ENCODE assay signal across 22 cellular contexts in the genomic region with DNA sequence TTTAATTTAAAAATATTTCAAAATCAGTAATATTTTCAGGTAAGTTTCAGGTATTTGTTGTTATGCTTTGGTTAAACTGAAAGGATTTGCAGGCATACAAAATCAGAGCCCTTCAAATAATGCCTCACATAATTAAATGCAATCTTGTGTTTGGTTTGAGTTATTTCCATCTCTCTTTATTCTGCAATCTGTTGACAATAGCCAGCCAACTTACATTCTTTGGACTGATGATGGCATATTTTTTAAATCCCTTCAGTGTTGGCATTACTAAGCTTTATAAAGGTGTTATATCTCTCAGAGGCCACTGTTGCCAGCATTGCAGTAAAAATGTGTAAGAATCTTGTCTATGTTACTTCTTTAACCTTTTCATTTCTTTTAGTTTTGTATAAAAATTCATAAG.
"Had no signal": no experiment of that assay in that cellular context is flagged by ENCODE, and none has a peak within 500 bp of the region (broad histone marks: within the 10 kb centered on the region; RNA-seq: fewer than 3 reads in every experiment).

No MANE protein-coding gene starts in this region.

- ATAC-seq: activated CD4-positive, CD25-positive, alpha-beta regulatory T cell treated with anti-CD3 and anti-CD28 coated beads, Interleukin-2, amount 50 U/mL, for 24 hours; activated CD8-positive, alpha-beta memory T cell treated with anti-CD3 and anti-CD28 coated beads, Interleukin-2, amount 10 ng/mL, durations not matched to agents 7 days and 5 days; activated CD8-positive, alpha-beta T cell treated with anti-CD3 and anti-CD28 coated beads for 36 hours; naive thymus-derived CD8-positive, alpha-beta T cell had no signal

- H3K36me3 ChIP-seq: breast epithelium, left ventricle myocardium inferior, thoracic aorta had no signal

- H3K27ac ChIP-seq: breast epithelium, hepatocyte, left ventricle myocardium inferior, thoracic aorta, VCaP had no signal

- H2AFZ ChIP-seq: hepatocyte had no signal

- H3K9me3 ChIP-seq: breast epithelium, left ventricle myocardium inferior, thoracic aorta had no signal

- H3K4me1 ChIP-seq: breast epithelium had no signal

- FAIRE-seq: frontal cortex had no signal

- H3K4me3 ChIP-seq: breast epithelium, hepatocyte, left ventricle myocardium inferior, thoracic aorta had no signal

- H3K4me2 ChIP-seq: hepatocyte had no signal

- H3K27me3 ChIP-seq: breast epithelium, hepatocyte had no signal

- DNase-seq: activated CD4-positive, alpha-beta T cell treated with anti-CD3 and anti-CD28 coated beads, Interleukin-2, amount 10 ng/mL, durations not matched to agents 24 days and 14 days; activated CD8-positive, alpha-beta memory T cell treated with anti-CD3 and anti-CD28 coated beads, Interleukin-2, amount 10 ng/mL, durations not matched to agents 7 days and 5 days; activated CD8-positive, alpha-beta T cell treated with anti-CD3 and anti-CD28 coated beads for 36 hours; activated gamma-delta T cell; activated naive CD4-positive, alpha-beta T cell treated with anti-CD3 and anti-CD28 coated beads, Interleukin-2, amount 50 U/mL, for 16 hours; cortex of kidney; endodermal cell; glutamatergic neuron; immature natural killer cell; kidney glomerular epithelial cell; left ventricle myocardium inferior; mammary epithelial cell; naive thymus-derived CD8-positive, alpha-beta T cell; retina; stimulated activated CD4-positive, alpha-beta T cell treated with anti-CD3 and anti-CD28 coated beads, Interleukin-4, amount 100 ng/mL, for 24 hours; stimulated activated naive CD4-positive, alpha-beta T cell treated with Interleukin-2 at 50 U/mL for 16 hours had no signal

- H3K79me2 ChIP-seq: hepatocyte had no signal
